In genomic region chr1:87572008-87572407, GRCh38 we compare ENCODE assay signal across 8 cellular contexts.
"Had no signal": no experiment of that assay in that cellular context is flagged by ENCODE, and none has a peak within 500 bp of the region (broad histone marks: within the 10 kb centered on the region; RNA-seq: fewer than 3 reads in every experiment).

No MANE protein-coding gene starts in this region.

- H3K4me1 Mint-ChIP-seq: H9, IgD-negative memory B cell had no signal

- H3K4me3 Mint-ChIP-seq: H9, IgD-negative memory B cell had no signal

- H3K27ac ChIP-seq: GM23248 had no signal

- DNase-seq: GM23248, GOT3, H9, HCEC 1CT, KG1 had no signal

- H3K27me3 Mint-ChIP-seq: IgD-negative memory B cell had no signal

- H3K4me3 ChIP-seq: GM23248 had no signal

- H3K9me3 Mint-ChIP-seq: H9, IgD-negative memory B cell had no signal

- H2AFZ ChIP-seq: GM23248 had no signal

- H3K36me3 Mint-ChIP-seq: IgD-negative memory B cell had no signal

- H3K27ac Mint-ChIP-seq: H9, IgD-negative memory B cell had no signal

- FAIRE-seq: H54, HTR-8/SVneo had no signal

- H3K9ac ChIP-seq: GM23248 had no signal
